ENCODE assay signal across 26 cellular contexts in the genomic region with DNA sequence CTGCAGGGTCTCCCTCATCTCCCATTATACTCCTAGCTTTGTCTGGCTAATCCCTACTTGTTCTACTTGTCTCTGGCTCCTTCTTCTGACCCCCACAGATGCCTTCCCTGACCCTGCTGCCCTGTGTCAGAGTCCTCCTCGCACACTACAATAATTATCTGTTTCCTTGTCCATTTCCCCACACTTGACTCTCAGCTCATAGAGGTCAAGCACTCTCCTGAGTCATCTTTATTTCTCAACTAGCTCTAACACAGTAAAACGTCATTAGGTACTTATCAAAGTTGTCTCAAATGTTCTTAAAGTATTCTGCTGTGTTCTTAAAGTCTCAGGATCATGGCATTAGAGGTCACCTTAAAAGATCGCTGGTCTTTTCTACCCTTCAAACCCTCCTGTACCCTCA. TPM values are rescaled to one million over a fixed set of nuclear protein-coding genes. Genes with fewer than 3 reads are reported as not detected.
A peak's percentile ranks its signal among the peaks of the same experiment; 100 is the strongest.
DNase-seq lines count a peak whose midpoint lies in the region; ATAC-seq and TF ChIP-seq lines count a peak whose summit lies in the region.
"Had no signal": no experiment of that assay in that cellular context is flagged by ENCODE, and none has a peak within 500 bp of the region (broad histone marks: within the 10 kb centered on the region; RNA-seq: fewer than 3 reads in every experiment).

No MANE protein-coding gene starts in this region.

- no peaks in the 10 kb centered on the region for H3K9me3 ChIP-seq in Caco-2
- H3K9me3 ChIP-seq: heart left ventricle, pancreas, stomach, upper lobe of left lung had no signal

- DNase-seq in GM03348 (ENCODE audit: low spot score) = peak; percentile 33
- peak; percentile 58 for DNase-seq in NOMO-1 treated with dmso at 0.1 percent for 144 hours (lab: John Stamatoyannopoulos, UW; ENCODE audit: unreplicated experiment)
- DNase-seq in fibroblast of pulmonary artery (ENCODE audit: low read depth) = peak; percentile 56
- peak; percentile 12 for DNase-seq in skeletal muscle cell (ENCODE audit: low read depth)
- no peak for DNase-seq in Caco-2
- DNase-seq: activated CD4-positive, alpha-beta T cell treated with anti-CD3 and anti-CD28 coated beads for 4 hours; activated naive CD8-positive, alpha-beta T cell treated with anti-CD3 and anti-CD28 coated beads, Interleukin-2, amount 50 U/mL, for 24 hours; GF-D8; heart left ventricle; KG1; naive B cell; NCI-H1105 treated with DMSO at 0.1 percent for 48 hours; NCI-H524 treated with DMSO at 0.1 percent for 48 hours; pancreas; SHP77; stimulated activated CD4-positive, alpha-beta T cell treated with anti-CD3 and anti-CD28 coated beads, Interleukin-2, amount 100 ng/mL, for 48 hours; stomach; upper lobe of left lung had no signal

- no peak overlapping the region for H3K4me3 Mint-ChIP-seq in Caco-2 (ENCODE audit: unreplicated experiment)
- H3K4me3 Mint-ChIP-seq: activated naive CD8-positive, alpha-beta T cell treated with anti-CD3 and anti-CD28 coated beads, Interleukin-2, amount 50 U/mL, for 24 hours; B cell; naive B cell had no signal

- H3K27me3 ChIP-seq in Caco-2 (replicated peaks; ENCODE audit: control insufficient read depth, insufficient read depth, low read length) = no peaks in the 10 kb centered on the region
- H3K27me3 ChIP-seq: heart left ventricle, pancreas, stomach, upper lobe of left lung had no signal

- TF ChIP-seq CTCF in fibroblast of pulmonary artery (IDR thresholded peaks at IDR 0.05; ENCODE audit: low read length, missing control alignments) = no peak
- TF ChIP-seq CTCF in Caco-2 (IDR thresholded peaks at IDR 0.05; ENCODE audit: insufficient read depth in 1 of 2, low read depth in 1 of 2, low read length in 1 of 2, severe bottlenecking in 1 of 2, unreplicated experiment in 1 of 2) = no peak

- intact Hi-C loops in Caco-2 (cut with micrococcal nuclease; ENCODE audit: unreplicated experiment) = no loop called here

- no peaks in the 10 kb centered on the region for H3K4me1 Mint-ChIP-seq in Caco-2 (ENCODE audit: low read depth, unreplicated experiment)
- H3K4me1 Mint-ChIP-seq: activated naive CD8-positive, alpha-beta T cell treated with anti-CD3 and anti-CD28 coated beads, Interleukin-2, amount 50 U/mL, for 24 hours; B cell; naive B cell had no signal

- ATAC-seq in GM19452 (IDR thresholded peaks at IDR 0.05; ENCODE audit: unreplicated experiment) (no peak), GM19467 (IDR thresholded peaks at IDR 0.05; ENCODE audit: unreplicated experiment) (no peak), HG03095 (IDR thresholded peaks at IDR 0.05; ENCODE audit: unreplicated experiment) (no peak)
- ATAC-seq: activated naive CD8-positive, alpha-beta T cell treated with anti-CD3 and anti-CD28 coated beads, Interleukin-2, amount 50 U/mL, for 24 hours; pancreas had no signal

- no peak overlapping the region for H3K27ac Mint-ChIP-seq in Caco-2 (ENCODE audit: unreplicated experiment)
- H3K27ac Mint-ChIP-seq: activated naive CD8-positive, alpha-beta T cell treated with anti-CD3 and anti-CD28 coated beads, Interleukin-2, amount 50 U/mL, for 24 hours; activated T-helper 2 cell treated with anti-CD3 and anti-CD28 coated beads, Interferon-gamma antibody, Interleukin-2, Interleukin-4, amounts not matched to agents 10 μg/mL and 5 μg/mL and 100 μg/mL, durations not matched to agents 14 hours and 24 hours and 36 hours; B cell; naive B cell had no signal

- no peaks in the 10 kb centered on the region for H3K4me1 ChIP-seq in Caco-2

- POLR2A ChIA-PET in Caco-2 (lab: Charles Lee) = no interaction called here

- H3K4me3 ChIP-seq in fibroblast of pulmonary artery (replicated peaks; ENCODE audit: low read depth, low read length) (no peak overlapping the region), skeletal muscle cell (ENCODE audit: low read depth, low read length) (no peak overlapping the region), Caco-2 (ENCODE audit: low read depth, low read length) (no peak overlapping the region)
- H3K4me3 ChIP-seq: heart left ventricle, pancreas, stomach, upper lobe of left lung had no signal

- CTCF ChIA-PET in Caco-2 (lab: Charles Lee) = no interaction called here

- H3K9me3 Mint-ChIP-seq in Caco-2 (ENCODE audit: unreplicated experiment) = no peaks in the 10 kb centered on the region
- H3K9me3 Mint-ChIP-seq: activated naive CD8-positive, alpha-beta T cell treated with anti-CD3 and anti-CD28 coated beads, Interleukin-2, amount 50 U/mL, for 24 hours; activated T-helper 2 cell treated with anti-CD3 and anti-CD28 coated beads, Interferon-gamma antibody, Interleukin-2, Interleukin-4, amounts not matched to agents 10 μg/mL and 5 μg/mL and 100 μg/mL, durations not matched to agents 14 hours and 24 hours and 36 hours had no signal

- H3K36me3 ChIP-seq in Caco-2 (ENCODE audit: control insufficient read depth, insufficient read depth, low read length) = no peaks in the 10 kb centered on the region
- H3K36me3 ChIP-seq: heart left ventricle, pancreas, stomach, upper lobe of left lung had no signal

- no TSS peak for BruUV-seq in Caco-2 (replicated peaks; lab: Mats Ljungman, UMichigan)

- no peaks in the 10 kb centered on the region for H3K27me3 Mint-ChIP-seq in Caco-2 (ENCODE audit: insufficient read depth, unreplicated experiment)
- H3K27me3 Mint-ChIP-seq: B cell had no signal

- no peaks in the 10 kb centered on the region for H3K36me3 Mint-ChIP-seq in Caco-2 (ENCODE audit: insufficient read depth, unreplicated experiment)
- H3K36me3 Mint-ChIP-seq: naive B cell had no signal

RNA-seq across cellular contexts. Expression of gene C8A, which starts 47.1 kb away (rescaled TPM):
- not detected in 2 replicates for total RNA-seq in Caco-2 (2022)
- total RNA-seq: activated T-helper 2 cell treated with anti-CD3 and anti-CD28 coated beads, Interferon-gamma antibody, Interleukin-2, Interleukin-4, amounts not matched to agents 10 μg/mL and 5 μg/mL and 100 μg/mL, durations not matched to agents 14 hours and 24 hours and 36 hours; B cell; cardiac septum; heart left ventricle; lung microvascular endothelial cell; skeletal muscle tissue; stomach had no signal

Comparison
In these comparisons a context has a peak if more than half of its experiments do, and no peak if none do; other contexts are left out.
1. DNase-seq: peak in GM03348 (single experiment), NOMO-1 treated with dmso at 0.1 percent for 144 hours (single experiment), fibroblast of pulmonary artery (single experiment) and skeletal muscle cell (single experiment); none in Caco-2 (0 of 2).